ENCODE assay signal across 20 cellular contexts in the genomic region with DNA sequence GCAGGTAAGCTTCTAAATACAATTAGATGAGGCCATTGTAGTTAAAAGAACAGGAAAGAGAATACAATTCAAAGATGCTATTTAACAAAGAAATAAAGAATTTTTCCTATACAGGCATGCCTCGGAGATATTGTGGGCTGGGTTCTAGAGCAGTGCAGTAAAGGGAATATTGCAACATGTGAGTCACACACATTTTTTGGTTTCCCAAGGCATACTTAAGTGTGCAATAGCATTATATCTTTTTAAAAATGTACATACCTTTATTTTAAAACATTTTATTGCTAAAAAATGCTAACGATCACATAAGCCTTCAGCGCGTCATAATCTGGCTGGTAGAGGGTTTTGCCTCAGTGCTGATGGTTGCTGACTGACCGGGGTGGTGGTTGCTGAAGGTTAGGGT. TPM values are rescaled to one million over a fixed set of nuclear protein-coding genes. Genes with fewer than 3 reads are reported as not detected.
DNase-seq lines count a peak whose midpoint lies in the region; ATAC-seq lines count a peak whose summit lies in the region.
"Had no signal": no experiment of that assay in that cellular context is flagged by ENCODE, and none has a peak within 500 bp of the region (broad histone marks: within the 10 kb centered on the region; RNA-seq: fewer than 3 reads in every experiment).

No MANE protein-coding gene starts in this region.

- WGBS in GM23248 (ENCODE audit: low coverage in 1 of 2, low lambda C conversion rate in 2 of 2, missing lambda C conversion rate in 2 of 2), 2 experiments = 97% methylated on average over 5 of the region's 5 CpGs

- no peaks in the 10 kb centered on the region for H3K27me3 ChIP-seq in GM23248 (replicated peaks; ENCODE audit: insufficient read depth)
- no peaks in the 10 kb centered on the region for H3K27me3 ChIP-seq in adipocyte (replicated peaks; ENCODE audit: control insufficient read depth, insufficient read depth, low read length)
- H3K27me3 ChIP-seq: BLaER1 treated with 17β-estradiol and CSF1 and Interleukin-3, amounts not matched to agents 10 nM and 100 nM; SJCRH30 had no signal

- H3K79me2 ChIP-seq in GM23248 (ENCODE audit: insufficient read depth) = peaks cover 67% of the 10 kb centered on the region

- no peaks in the 10 kb centered on the region for H3K27me3 Mint-ChIP-seq in activated T-cell treated with anti-CD3 and anti-CD28 coated beads, Interleukin-2, amount 50 U/mL, for 72 hours (ENCODE audit: low read depth)
- H3K27me3 Mint-ChIP-seq: IgD-negative memory B cell had no signal

- peaks cover 70% of the 10 kb centered on the region for H3K4me1 Mint-ChIP-seq in activated T-cell treated with anti-CD3 and anti-CD28 coated beads, Interleukin-2, amount 50 U/mL, for 72 hours (ENCODE audit: low read depth)
- H3K4me1 Mint-ChIP-seq: IgD-negative memory B cell had no signal

- peaks cover 18% of the 10 kb centered on the region for H3K36me3 ChIP-seq in GM23248 (ENCODE audit: low read depth)
- peaks cover 40% of the 10 kb centered on the region for H3K36me3 ChIP-seq in adipocyte (ENCODE audit: control insufficient read depth, insufficient read depth, low read length, severe bottlenecking)

- no peaks in the 10 kb centered on the region for H3K9me3 Mint-ChIP-seq in activated T-cell treated with anti-CD3 and anti-CD28 coated beads, Interleukin-2, amount 50 U/mL, for 72 hours
- H3K9me3 Mint-ChIP-seq: IgD-negative memory B cell had no signal

- no peak overlapping the region for H3K27ac ChIP-seq in GM23248
- H3K27ac ChIP-seq: A549; BLaER1 treated with 17β-estradiol and CSF1 and Interleukin-3, amounts not matched to agents 10 nM and 100 nM; PC-9; SJCRH30 had no signal

- in situ Hi-C loops in GM23248 (cut with MboI) = no loop called here

- no peaks in the 10 kb centered on the region for H4K20me1 ChIP-seq in GM23248 (ENCODE audit: insufficient read depth)

- H2AFZ ChIP-seq in GM23248 = no peak overlapping the region
- H2AFZ ChIP-seq: PC-9 had no signal

- H3K4me3 ChIP-seq in GM23248 (no peak overlapping the region), adipocyte (ENCODE audit: low read length) (no peak overlapping the region)
- H3K4me3 ChIP-seq: A549; BLaER1 treated with 17β-estradiol and CSF1 and Interleukin-3, amounts not matched to agents 10 nM and 100 nM; PC-9; SJCRH30 had no signal

- H3K9ac ChIP-seq in GM23248 = no peak overlapping the region; the same call in 1 of the 2 replicates
- H3K9ac ChIP-seq in adipocyte (ENCODE audit: low read length) = no peak overlapping the region
- H3K9ac ChIP-seq: BLaER1 treated with 17β-estradiol and CSF1 and Interleukin-3, amounts not matched to agents 10 nM and 100 nM had no signal

- no peak for DNase-seq in activated T-cell treated with anti-CD3 and anti-CD28 coated beads, Interleukin-2, amount 50 U/mL, for 72 hours
- no peak for DNase-seq in activated T-cell treated with anti-CD3 and anti-CD28 coated beads for 4 hours
- DNase-seq in GM23248 = peak; percentile 27
- peak; percentile 48 for DNase-seq in adipocyte (ENCODE audit: low read depth)
- DNase-seq in non-pigmented ciliary epithelial cell (ENCODE audit: low read depth) = peak; percentile 11
- no peak for DNase-seq in NCI-H146 treated with DMSO at 0.1 percent for 48 hours (lab: John Stamatoyannopoulos, UW; ENCODE audit: unreplicated experiment)
- DNase-seq in cerebellum (ENCODE audit: low spot score) = no peak
- DNase-seq: H7, Karpas-422, NCI-H1048, NCI-H1436, NCI-H2029, NCI-H2171, NCI-H526, PC-9, SJCRH30 had no signal

- H3K4me2 ChIP-seq in GM23248 (ENCODE audit: unreplicated experiment) = no peak overlapping the region
- H3K4me2 ChIP-seq: A549; BLaER1 treated with 17β-estradiol and CSF1 and Interleukin-3, amounts not matched to agents 10 nM and 100 nM; PC-9 had no signal

- H3K36me3 Mint-ChIP-seq in activated T-cell treated with anti-CD3 and anti-CD28 coated beads, Interleukin-2, amount 50 U/mL, for 72 hours (ENCODE audit: insufficient read depth in 2 of 2) = peaks cover 6 to 10% of the 10 kb centered on the region in 2 donors

- H3K9me3 ChIP-seq in GM23248 (ENCODE audit: low read depth) = no peaks in the 10 kb centered on the region
- no peaks in the 10 kb centered on the region for H3K9me3 ChIP-seq in adipocyte (ENCODE audit: control insufficient read depth, low read length)
- H3K9me3 ChIP-seq: A549; BLaER1 treated with 17β-estradiol and CSF1 and Interleukin-3, amounts not matched to agents 10 nM and 100 nM; SJCRH30 had no signal

- no peak overlapping the region for H3K4me3 Mint-ChIP-seq in activated T-cell treated with anti-CD3 and anti-CD28 coated beads, Interleukin-2, amount 50 U/mL, for 72 hours
- H3K4me3 Mint-ChIP-seq: IgD-negative memory B cell had no signal

- H3F3A ChIP-seq in GM23248 (ENCODE audit: insufficient read depth) = peaks cover 6% of the 10 kb centered on the region; the same call in 1 of the 2 replicates

- ATAC-seq in activated T-cell treated with anti-CD3 and anti-CD28 coated beads, Interleukin-2, amount 50 U/mL, for 72 hours (replicated peaks in 1 of 2) = no peak
- ATAC-seq in HG03045 (IDR thresholded peaks at IDR 0.05; ENCODE audit: unreplicated experiment) = no peak
- ATAC-seq: A549 had no signal

- H3K4me1 ChIP-seq in GM23248 (ENCODE audit: insufficient read depth) (0 out of 2 replicates have a peak, but pooled peaks cover 7% of the 10 kb centered on the region), adipocyte (ENCODE audit: control insufficient read depth, insufficient read depth, low read length) (peaks cover 3% of the 10 kb centered on the region)
- H3K4me1 ChIP-seq: A549, SJCRH30 had no signal

- H3K9me2 ChIP-seq in GM23248 (ENCODE audit: insufficient read depth) = no peaks in the 10 kb centered on the region

- peak overlapping the region; percentile 59 for H3K27ac Mint-ChIP-seq in activated T-cell treated with anti-CD3 and anti-CD28 coated beads, Interleukin-2, amount 50 U/mL, for 72 hours
- H3K27ac Mint-ChIP-seq: IgD-negative memory B cell had no signal

RNA-seq across cellular contexts. Expression of a gene that starts 54.4 kb away (rescaled TPM):
- 10 to 100 TPM; 68.6 to 68.8 TPM for total RNA-seq in activated T-cell treated with anti-CD3 and anti-CD28 coated beads, Interleukin-2, amount 50 U/mL, for 72 hours
- total RNA-seq in GM23248 (2014; rRNA removed; shearing (Covaris generic)) = 118 and 129 TPM in 2 replicates
- 48.7 and 49.9 TPM in 2 replicates for polyA plus RNA-seq in GM23248 (2016; fragmentation: Nextera tagmentation; extraction: Ambion mirVana)
- 41.6 TPM for total RNA-seq in cerebellum

Comparison
In these comparisons a context has a peak if more than half of its experiments do, and no peak if none do; other contexts are left out.
1. DNase-seq: peak in GM23248 (single experiment), adipocyte (single experiment) and non-pigmented ciliary epithelial cell (single experiment); none in activated T-cell treated with anti-CD3 and anti-CD28 coated beads, Interleukin-2, amount 50 U/mL, for 72 hours (0 of 2), activated T-cell treated with anti-CD3 and anti-CD28 coated beads for 4 hours (single experiment), NCI-H146 treated with DMSO at 0.1 percent for 48 hours (single experiment) and cerebellum (single experiment).